ENCODE assay signal across 8 cellular contexts in genomic region chr1:11100149-11100493, GRCh38. TPM values are rescaled to one million over a fixed set of nuclear protein-coding genes. Genes with fewer than 3 reads are reported as not detected.
DNase-seq lines count a peak whose midpoint lies in the region; ATAC-seq and TF ChIP-seq lines count a peak whose summit lies in the region.

No MANE protein-coding gene starts in this region.

- H3K36me3 Mint-ChIP-seq in progenitor cell of endocrine pancreas (ENCODE audit: insufficient read depth): peaks cover 3% of the 10 kb centered on the region

- H3K9me3 ChIP-seq in RWPE2 (ENCODE audit: severe bottlenecking) (no peaks in the 10 kb centered on the region), fibroblast of lung (ENCODE audit: control insufficient read depth, insufficient read depth, low read depth, low read length) (no peaks in the 10 kb centered on the region)

- DNase-seq in GM12864 (ENCODE audit: low read depth) (no peak), RWPE2 (ENCODE audit: low spot score) (no peak), fibroblast of lung (ENCODE audit: low read depth in 2 of 2) (no peak), progenitor cell of endocrine pancreas (ENCODE audit: low spot score, unreplicated experiment) (no peak), cerebellar cortex (ENCODE audit: low spot score) (no peak), NAMALWA (ENCODE audit: low spot score) (no peak), NCI-H774 (lab: John Stamatoyannopoulos, UW) (no peak)

- no peaks in the 10 kb centered on the region for H4K20me1 ChIP-seq in fibroblast of lung (ENCODE audit: control insufficient read depth, extremely low read depth, insufficient read depth, low read length)

- H3K79me2 ChIP-seq in fibroblast of lung (ENCODE audit: control insufficient read depth, insufficient read depth, low read length): peaks cover 19% of the 10 kb centered on the region

- H2AFZ ChIP-seq in fibroblast of lung (ENCODE audit: low read length): peak overlapping the region; percentile 60

- H3K4me1 ChIP-seq in RWPE2 (ENCODE audit: insufficient read depth, poor library complexity, severe bottlenecking): no peaks in the 10 kb centered on the region
- no peaks in the 10 kb centered on the region for H3K4me1 ChIP-seq in fibroblast of lung (ENCODE audit: control insufficient read depth, extremely low read depth, insufficient read depth, low read length)

- peaks cover 31% of the 10 kb centered on the region for H3K36me3 ChIP-seq in RWPE2 (ENCODE audit: low read depth)
- H3K36me3 ChIP-seq in fibroblast of lung (ENCODE audit: control insufficient read depth, insufficient read depth, low read length): peaks cover 5% of the 10 kb centered on the region

- peak overlapping the region; percentile 100 for H3K4me3 ChIP-seq in GM12864 (ENCODE audit: low read depth, low read length)
- peak overlapping the region; percentile 87 for H3K4me3 ChIP-seq in RWPE2 (ENCODE audit: severe bottlenecking)
- peak overlapping the region; percentile 88 to 99 (median 98) for H3K4me3 ChIP-seq in fibroblast of lung (replicated peaks in 1 of 4; ENCODE audit: control extremely low read depth in 1 of 4, insufficient read depth in 1 of 4, low read depth in 3 of 4, low read length in 4 of 4)

- H3K9ac ChIP-seq in fibroblast of lung (ENCODE audit: insufficient read depth, low read length): peak overlapping the region; percentile 94

- ATAC-seq in RWPE2 (ENCODE audit: low read depth) (no peak), HG03354 (IDR thresholded peaks at IDR 0.05; ENCODE audit: poor library complexity, severe bottlenecking, unreplicated experiment) (no peak)

- no peaks in the 10 kb centered on the region for H3K27me3 Mint-ChIP-seq in progenitor cell of endocrine pancreas

- peak overlapping the region; percentile 94 for H3K4me3 Mint-ChIP-seq in progenitor cell of endocrine pancreas (ENCODE audit: low read depth)

- peak overlapping the region; percentile 49 for H3K27ac ChIP-seq in RWPE2 (ENCODE audit: poor library complexity, severe bottlenecking)
- peak overlapping the region; percentile 85 for H3K27ac ChIP-seq in fibroblast of lung (ENCODE audit: insufficient read depth, low read length)

- H3K4me2 ChIP-seq in fibroblast of lung (ENCODE audit: extremely low read depth, insufficient read depth, low read length): peak overlapping the region; percentile 49

- H3K27ac Mint-ChIP-seq in progenitor cell of endocrine pancreas: peak overlapping the region; percentile 98

- H3K9me3 Mint-ChIP-seq in progenitor cell of endocrine pancreas (ENCODE audit: low read depth): no peaks in the 10 kb centered on the region

- peaks cover 3% of the 10 kb centered on the region for H3K4me1 Mint-ChIP-seq in progenitor cell of endocrine pancreas (ENCODE audit: low read depth)

- TF ChIP-seq CTCF in GM12864 (IDR thresholded peaks at IDR 0.05; ENCODE audit: low read depth, low read length, missing control alignments): no peak
- TF ChIP-seq CTCF in RWPE2 (IDR thresholded peaks at IDR 0.05; ENCODE audit: poor library complexity, severe bottlenecking): no peak
- TF ChIP-seq CTCF in fibroblast of lung (conservative IDR thresholded peaks at IDR 0.05 in 1 of 2, IDR thresholded peaks at IDR 0.05 in 1 of 2; ENCODE audit: low read depth in 1 of 2, low read length in 2 of 2): no peak
- TF ChIP-seq CTCF in progenitor cell of endocrine pancreas (IDR thresholded peaks at IDR 0.05; ENCODE audit: unreplicated experiment): no peak

- H3K27me3 ChIP-seq in RWPE2 (ENCODE audit: insufficient read depth, poor library complexity, severe bottlenecking): no peaks in the 10 kb centered on the region
- H3K27me3 ChIP-seq in fibroblast of lung (ENCODE audit: control insufficient read depth, insufficient read depth, low read length): no peaks in the 10 kb centered on the region

RNA-seq across cellular contexts. Expression of gene EXOSC10, which starts 0.5 kb away (rescaled TPM):
- 26.2 and 36.2 TPM in 2 replicates for total RNA-seq in fibroblast of lung
- 56.3 and 76.1 TPM in 2 replicates for polyA plus RNA-seq in fibroblast of lung
- 30.8 and 41.7 TPM in 2 replicates for polyA plus RNA-seq in fibroblast of lung (2012)
- polyA minus RNA-seq in fibroblast of lung (ENCODE audit: low replicate concordance): 27.5 and 29.1 TPM in 2 replicates
- 95.4 and 104 TPM in 2 replicates for total RNA-seq in progenitor cell of endocrine pancreas

RNA-seq across cellular contexts. Expression of gene SRM, which starts 40.3 kb away (rescaled TPM):
- total RNA-seq in fibroblast of lung: 8.2 and 13.0 TPM in 2 replicates
- polyA plus RNA-seq in fibroblast of lung: 95.4 and 143 TPM in 2 replicates
- polyA plus RNA-seq in fibroblast of lung (2012): 159 and 279 TPM in 2 replicates
- 311 and 541 TPM in 2 replicates for polyA minus RNA-seq in fibroblast of lung (ENCODE audit: low replicate concordance)
- 62.6 and 64.6 TPM in 2 replicates for total RNA-seq in progenitor cell of endocrine pancreas

RNA-seq across cellular contexts. Expression of gene MASP2, which starts 53.1 kb away (rescaled TPM):
- total RNA-seq in fibroblast of lung (not detected in 2 replicates), progenitor cell of endocrine pancreas (not detected in 2 replicates)
- not detected in 2 replicates for polyA plus RNA-seq in fibroblast of lung
- polyA plus RNA-seq in fibroblast of lung (2012): 0.20 and 0.28 TPM in 2 replicates
- not detected in 2 replicates for polyA minus RNA-seq in fibroblast of lung (ENCODE audit: low replicate concordance)
